12 cellular contexts compared by ENCODE assay signal in genomic region chr4:147943159-147943638, GRCh38.
DNase-seq lines count a peak whose midpoint lies in the region; ATAC-seq and TF ChIP-seq lines count a peak whose summit lies in the region.
"Had no signal": no experiment of that assay in that cellular context is flagged by ENCODE, and none has a peak within 500 bp of the region (broad histone marks: within the 10 kb centered on the region; RNA-seq: fewer than 3 reads in every experiment).

No MANE protein-coding gene starts in this region.

- ATAC-seq in GM18870 (IDR thresholded peaks at IDR 0.05; ENCODE audit: unreplicated experiment) (peak; percentile 95), GM21786 (IDR thresholded peaks at IDR 0.05; ENCODE audit: unreplicated experiment) (peak; percentile 90)
- peak; percentile 67 to 76 for ATAC-seq in natural killer cell treated with Interleukin-12 subunit alpha and Interleukin-12 subunit beta and Interleukin-15 and Interleukin-18, amount 100 ng/mL, for 72 hours

- peaks cover 43 to 60% of the 10 kb centered on the region in 2 donors for H3K4me1 Mint-ChIP-seq in natural killer cell treated with Interleukin-12 subunit alpha and Interleukin-12 subunit beta and Interleukin-15 and Interleukin-18, amount 100 ng/mL, for 72 hours (ENCODE audit: low read depth in 2 of 2)

- no peak for TF ChIP-seq CTCF in dorsolateral prefrontal cortex (IDR thresholded peaks at IDR 0.05 in 54 of 56, conservative IDR thresholded peaks at IDR 0.05 in 2 of 56; ENCODE audit: low read depth in 1 of 56, partially characterized antibody in 56 of 56)

- in situ Hi-C loops in KBM-7 (cut with MboI; ENCODE audit: low pct_unique_long_range_greater_than_20kb, low sequenced_read_pairs): no loop called here

- intact Hi-C loops in dorsolateral prefrontal cortex (cut with DNase I): no loop called here

- H3K27ac Mint-ChIP-seq in natural killer cell treated with Interleukin-12 subunit alpha and Interleukin-12 subunit beta and Interleukin-15 and Interleukin-18, amount 100 ng/mL, for 72 hours: peak overlapping the region; percentile 82 to 92

- no peaks in the 10 kb centered on the region for H3K27me3 Mint-ChIP-seq in natural killer cell treated with Interleukin-12 subunit alpha and Interleukin-12 subunit beta and Interleukin-15 and Interleukin-18, amount 100 ng/mL, for 72 hours

- peak overlapping the region; percentile 75 for H3K4me3 Mint-ChIP-seq in natural killer cell treated with Interleukin-12 subunit alpha and Interleukin-12 subunit beta and Interleukin-15 and Interleukin-18, amount 100 ng/mL, for 72 hours

- H3K9me3 Mint-ChIP-seq in natural killer cell treated with Interleukin-12 subunit alpha and Interleukin-12 subunit beta and Interleukin-15 and Interleukin-18, amount 100 ng/mL, for 72 hours: no peaks in the 10 kb centered on the region

- no peak overlapping the region for H3K4me3 ChIP-seq in dorsolateral prefrontal cortex
- H3K4me3 ChIP-seq: uterus had no signal

- H3K27me3 ChIP-seq in dorsolateral prefrontal cortex: no peaks in the 10 kb centered on the region
- H3K27me3 ChIP-seq: uterus had no signal

- peaks cover 4% of the 10 kb centered on the region for H3K36me3 Mint-ChIP-seq in natural killer cell treated with Interleukin-12 subunit alpha and Interleukin-12 subunit beta and Interleukin-15 and Interleukin-18, amount 100 ng/mL, for 72 hours

- DNase-seq in KBM-7: peak; percentile 58
- no peak for DNase-seq in natural killer cell treated with Interleukin-12 subunit alpha and Interleukin-12 subunit beta and Interleukin-15 and Interleukin-18, amount 100 ng/mL, for 72 hours (ENCODE audit: low spot score)
- no peak for DNase-seq in dorsolateral prefrontal cortex
- DNase-seq in NCI-H1417 (lab: John Stamatoyannopoulos, UW): no peak
- no peak for DNase-seq in NK-92 (lab: John Stamatoyannopoulos, UW; ENCODE audit: unreplicated experiment)
- no peak for DNase-seq in RKO (ENCODE audit: low spot score)
- DNase-seq: uterus had no signal

- peak overlapping the region in 15 of 59 donors; percentile 4 to 64 (median 41) for H3K27ac ChIP-seq in dorsolateral prefrontal cortex
- H3K27ac ChIP-seq: HL-60, parathyroid adenoma, uterus, WERI-Rb-1 had no signal
